14 cellular contexts compared by ENCODE assay signal in genomic region chr9:8223861-8224260, GRCh38.
DNase-seq lines count a peak whose midpoint lies in the region; ATAC-seq and TF ChIP-seq lines count a peak whose summit lies in the region.
"Had no signal": no experiment of that assay in that cellular context is flagged by ENCODE, and none has a peak within 500 bp of the region (broad histone marks: within the 10 kb centered on the region; RNA-seq: fewer than 3 reads in every experiment).

No MANE protein-coding gene starts in this region.

- H3K9me3 ChIP-seq in mucosa of descending colon (no peaks in the 10 kb centered on the region), skeletal muscle satellite cell (replicated peaks; ENCODE audit: low read length) (no peaks in the 10 kb centered on the region)
- H3K9me3 ChIP-seq: A549, BLaER1 had no signal

- H3K27me3 ChIP-seq in skeletal muscle satellite cell (ENCODE audit: control insufficient read depth, insufficient read depth, low read length): no peaks in the 10 kb centered on the region
- H3K27me3 ChIP-seq: BLaER1 had no signal

- in situ Hi-C loops in SK-MEL-5 (cut with HindIII; ENCODE audit: low pct_unique_long_range_greater_than_20kb, low sequenced_read_pairs): no loop called here
- in situ Hi-C loops in KBM-7 (cut with MboI; ENCODE audit: low pct_unique_long_range_greater_than_20kb, low sequenced_read_pairs): no loop called here

- peak; percentile 45 for ATAC-seq in mucosa of descending colon
- no peak for ATAC-seq in GM21526 (IDR thresholded peaks at IDR 0.05; ENCODE audit: low FRiP score, unreplicated experiment)
- ATAC-seq in GM18867 (IDR thresholded peaks at IDR 0.05; ENCODE audit: unreplicated experiment): no peak
- ATAC-seq: A549 had no signal

- peak overlapping the region; percentile 35 for H3K4me2 ChIP-seq in skeletal muscle satellite cell (ENCODE audit: low read length)
- H3K4me2 ChIP-seq: A549, BLaER1 had no signal

- DNase-seq in HuH-7 (ENCODE audit: low spot score): peak; percentile 2
- DNase-seq in SK-MEL-5 (ENCODE audit: low read depth, low spot score): peak; percentile 83
- no peak for DNase-seq in mucosa of descending colon
- no peak for DNase-seq in KBM-7
- DNase-seq: CD4-positive, alpha-beta memory T cell; DMS153; DMS79; GDM1; H9 had no signal

- no peak overlapping the region for H3K9ac ChIP-seq in skeletal muscle satellite cell (ENCODE audit: low read depth, low read length)
- H3K9ac ChIP-seq: BLaER1 had no signal

- H3K36me3 ChIP-seq in mucosa of descending colon (ENCODE audit: low read depth) (no peaks in the 10 kb centered on the region), skeletal muscle satellite cell (ENCODE audit: insufficient read depth, low read length) (no peaks in the 10 kb centered on the region)
- H3K36me3 ChIP-seq: BLaER1 had no signal

- H3K4me1 ChIP-seq in mucosa of descending colon (ENCODE audit: low read depth): no peaks in the 10 kb centered on the region
- peaks cover 14% of the 10 kb centered on the region for H3K4me1 ChIP-seq in skeletal muscle satellite cell (ENCODE audit: control insufficient read depth, insufficient read depth, low read length)
- H3K4me1 ChIP-seq: A549, BLaER1 had no signal

- TF ChIP-seq CTCF in mucosa of descending colon (IDR thresholded peaks at IDR 0.05): no peak

- intact Hi-C loops in mucosa of descending colon (cut with DNase I, micrococcal nuclease): no loop called here

- no peak overlapping the region for H3K4me3 ChIP-seq in mucosa of descending colon
- no peak overlapping the region for H3K4me3 ChIP-seq in skeletal muscle satellite cell (ENCODE audit: low read length)
- H3K4me3 ChIP-seq: A549, BLaER1 had no signal

Comparison
In these comparisons a context has a peak if more than half of its experiments do, and no peak if none do; other contexts are left out.
1. DNase-seq: peak in HuH-7 (single experiment) and SK-MEL-5 (single experiment); none in mucosa of descending colon (0 of 3) and KBM-7 (single experiment).